Comparison of ENCODE assay signal across 24 cellular contexts in genomic region chr11:70167723-70168404, GRCh38. TPM values are rescaled to one million over a fixed set of nuclear protein-coding genes. Genes with fewer than 3 reads are reported as not detected.
DNase-seq lines count a peak whose midpoint lies in the region; ATAC-seq, FAIRE-seq and TF ChIP-seq lines count a peak whose summit lies in the region.
"Had no signal": no experiment of that assay in that cellular context is flagged by ENCODE, and none has a peak within 500 bp of the region (broad histone marks: within the 10 kb centered on the region; RNA-seq: fewer than 3 reads in every experiment).

No MANE protein-coding gene starts in this region.

- H2AK5ac ChIP-seq in IMR-90 (ENCODE audit: low read depth, low read length) (no peak overlapping the region), H1 (ENCODE audit: low read depth, low read length) (no peak overlapping the region), neuronal stem cell (ENCODE audit: low read depth, low read length) (peak overlapping the region; percentile 71)

- H2AFZ ChIP-seq in GM23338: no peak overlapping the region
- H2AFZ ChIP-seq in IMR-90 (replicated peaks; ENCODE audit: low read length, poor library complexity): no peak overlapping the region
- H2AFZ ChIP-seq in H1 (ENCODE audit: low read length): no peak overlapping the region
- H2AFZ ChIP-seq in neuronal stem cell (ENCODE audit: low read length): no peak overlapping the region

- H2BK5ac ChIP-seq in IMR-90 (ENCODE audit: low read depth, low read length, poor library complexity, severe bottlenecking): no peak overlapping the region
- no peak overlapping the region for H2BK5ac ChIP-seq in H1 (ENCODE audit: low read depth, low read length)
- H2BK5ac ChIP-seq in neuronal stem cell (ENCODE audit: low read length): peak overlapping the region; percentile 6

- peaks cover 9% of the 10 kb centered on the region for H3K27me3 Mint-ChIP-seq in GM23338 (ENCODE audit: insufficient read depth, low read depth, poor library complexity)

- FAIRE-seq in H1 (lab: Jason Lieb, UNC): no peak
- FAIRE-seq: A204.1, D721Med, RCC 7860 had no signal

- no peaks in the 10 kb centered on the region for H3K79me1 ChIP-seq in IMR-90 (ENCODE audit: low read depth in 1 of 2, low read length in 2 of 2)
- H3K79me1 ChIP-seq in H1 (ENCODE audit: low read depth, low read length): no peaks in the 10 kb centered on the region
- no peaks in the 10 kb centered on the region for H3K79me1 ChIP-seq in neuronal stem cell (ENCODE audit: low read depth, low read length)

- no peak overlapping the region for H3K4me2 ChIP-seq in GM23338
- no peak overlapping the region for H3K4me2 ChIP-seq in IMR-90 (ENCODE audit: low read depth, low read length)
- no peak overlapping the region for H3K4me2 ChIP-seq in H1 (ENCODE audit: insufficient read depth in 1 of 2, low read depth in 2 of 2, low read length in 2 of 2)
- no peak overlapping the region for H3K4me2 ChIP-seq in neuronal stem cell (ENCODE audit: insufficient read depth, low read length, poor library complexity, severe bottlenecking)

- no peak for TF ChIP-seq EP300 in H1 (IDR thresholded peaks at IDR 0.05; ENCODE audit: borderline replicate concordance in 1 of 2, low read depth in 2 of 2, low read length in 2 of 2)

- H3K4me1 ChIP-seq in GM23338 (ENCODE audit: insufficient read depth) (no peaks in the 10 kb centered on the region), IMR-90 (ENCODE audit: control insufficient read depth, insufficient read depth, low read length) (no peaks in the 10 kb centered on the region), H1 (replicated peaks in 1 of 4; ENCODE audit: control insufficient read depth in 3 of 4, insufficient read depth in 4 of 4, low read length in 3 of 4) (peaks cover 0 to 2% (median 0%) of the 10 kb centered on the region in 4 experiments; a peak in 2 of 7 replicates), neuronal stem cell (ENCODE audit: control insufficient read depth in 2 of 2, insufficient read depth in 1 of 2, low read depth in 1 of 2, low read length in 2 of 2) (peaks cover 0 to 6% of the 10 kb centered on the region in 2 donors)

- H4K5ac ChIP-seq in IMR-90 (ENCODE audit: low read depth, low read length) (no peak overlapping the region), H1 (ENCODE audit: insufficient read length, low read depth, low read length) (no peak overlapping the region)

- H3K9me1 ChIP-seq in IMR-90 (ENCODE audit: insufficient read depth, low read length): no peaks in the 10 kb centered on the region

- TF ChIP-seq POLR2A in IMR-90 (IDR thresholded peaks at IDR 0.05; ENCODE audit: low read depth, low read length): no peak
- TF ChIP-seq POLR2A in H1 (IDR thresholded peaks at IDR 0.05; ENCODE audit: control extremely low read depth in 1 of 2, low read depth in 2 of 2, low read length in 2 of 2): no peak

- intact Hi-C loops in IMR-90 (cut with micrococcal nuclease): no loop called here

- H2AK9ac ChIP-seq in IMR-90 (replicated peaks; ENCODE audit: low read depth, low read length, poor library complexity): peak overlapping the region; percentile 28

- ATAC-seq in GM23338: peak; percentile 27; the same call in 1 of the 3 replicates
- no peak for ATAC-seq in IMR-90 (ENCODE audit: low read depth)
- ATAC-seq in stimulated activated naive CD8-positive, alpha-beta T cell treated with anti-CD3 and anti-CD28 coated beads, Interleukin-15, Interleukin-2, amounts not matched to agents 100 U/mL and 50 U/mL, for 24 hours: no peak
- ATAC-seq: Right ventricle myocardium inferior had no signal

- CTCF ChIA-PET in IMR-90 (lab: Yijun Ruan, JAX): no interaction called here
- CTCF ChIA-PET in H1 (lab: Charles Lee; ENCODE audit: partially characterized antibody): interaction anchor here (0.5 to 10.5 kb wide), 11 partner anchors 10 to 240 kb away, joined by 3 to 78 read pairs (median 5); no protein-coding TSS in a partner anchor

- H2BK12ac ChIP-seq in H1 (ENCODE audit: low read depth, low read length) (no peak overlapping the region), neuronal stem cell (ENCODE audit: low read length) (no peak overlapping the region)

- H3K23ac ChIP-seq in IMR-90 (ENCODE audit: low read depth, low read length) (no peak overlapping the region), H1 (ENCODE audit: insufficient read length) (no peak overlapping the region), neuronal stem cell (ENCODE audit: low read depth, low read length, poor library complexity) (peak overlapping the region; percentile 95)

- H3F3A ChIP-seq in GM23338 (replicated peaks; ENCODE audit: low read depth): no peaks in the 10 kb centered on the region

- POLR2A ChIA-PET in IMR-90 (lab: Charles Lee; ENCODE audit: unreplicated experiment): no interaction called here
- POLR2A ChIA-PET in H1 (lab: Charles Lee; ENCODE audit: partially characterized antibody): no interaction called here

- H3K56ac ChIP-seq in IMR-90 (ENCODE audit: extremely low read depth, insufficient read depth, low read length) (no peak overlapping the region), H1 (replicated peaks; ENCODE audit: insufficient read length, low read depth, low read length) (no peak overlapping the region)

- BruUV-seq in IMR-90 (replicated peaks; lab: Mats Ljungman, UMichigan): no TSS peak

- H4K8ac ChIP-seq in IMR-90 (ENCODE audit: low read depth in 2 of 2, low read length in 2 of 2) (no peak overlapping the region), H1 (ENCODE audit: extremely low read depth, insufficient read depth, low read length) (no peak overlapping the region; the same call in 1 of the 2 replicates), neuronal stem cell (ENCODE audit: low read depth, low read length) (no peak overlapping the region)

- H4K20me1 ChIP-seq in GM23338 (replicated peaks; ENCODE audit: insufficient read depth) (no peaks in the 10 kb centered on the region), IMR-90 (ENCODE audit: insufficient read depth, low read length) (no peaks in the 10 kb centered on the region), H1 (replicated peaks in 1 of 2; ENCODE audit: control insufficient read depth in 1 of 2, insufficient read depth in 2 of 2, low read length in 2 of 2) (no peaks in the 10 kb centered on the region)

- H3K79me2 ChIP-seq in GM23338 (replicated peaks; ENCODE audit: insufficient read depth): no peaks in the 10 kb centered on the region
- H3K79me2 ChIP-seq in H1 (ENCODE audit: control insufficient read depth in 1 of 2, insufficient read depth in 2 of 2, low read length in 2 of 2): no peaks in the 10 kb centered on the region

- TF ChIP-seq RAD21 in IMR-90 (IDR thresholded peaks at IDR 0.05; ENCODE audit: low read length): no peak
- no peak; a peak in 1 of 4 replicates for TF ChIP-seq RAD21 in H1 (IDR thresholded peaks at IDR 0.05 in 1 of 2, conservative IDR thresholded peaks at IDR 0.05 in 1 of 2; ENCODE audit: low read depth in 2 of 2, low read length in 2 of 2)

- H3K36me3 ChIP-seq in GM23338 (ENCODE audit: insufficient read depth): no peaks in the 10 kb centered on the region
- H3K36me3 ChIP-seq in IMR-90 (ENCODE audit: control insufficient read depth, insufficient read depth, low read length): peaks cover 24% of the 10 kb centered on the region; the same call in 1 of the 2 replicates
- no peaks in the 10 kb centered on the region for H3K36me3 ChIP-seq in H1 (ENCODE audit: control insufficient read depth in 2 of 4, insufficient read depth in 4 of 4, low read length in 3 of 4)
- H3K36me3 ChIP-seq in neuronal stem cell (replicated peaks in 1 of 2; ENCODE audit: control insufficient read depth in 2 of 2, insufficient read depth in 2 of 2, low read length in 2 of 2): no peaks in the 10 kb centered on the region

- H3K14ac ChIP-seq in IMR-90 (replicated peaks; ENCODE audit: low read depth, low read length) (no peak overlapping the region), H1 (ENCODE audit: insufficient read length) (no peak overlapping the region), neuronal stem cell (ENCODE audit: low read length) (peak overlapping the region; percentile 47)

- H3K27me3 ChIP-seq in GM23338 (ENCODE audit: insufficient read depth) (no peaks in the 10 kb centered on the region), IMR-90 (ENCODE audit: control insufficient read depth, insufficient read depth, low read length) (no peaks in the 10 kb centered on the region), H1 (replicated peaks in 1 of 4; ENCODE audit: control insufficient read depth in 3 of 4, extremely low read depth in 1 of 4, insufficient read depth in 3 of 4, low read length in 3 of 4) (no peaks in the 10 kb centered on the region; a peak in 1 of 7 replicates), neuronal stem cell (ENCODE audit: control insufficient read depth in 3 of 3, insufficient read depth in 3 of 3, low read depth in 1 of 3, low read length in 3 of 3) (peaks cover 0 to 10% (median 0%) of the 10 kb centered on the region in 3 experiments)

- no peak for DNase-seq in GM23338 (ENCODE audit: low spot score)
- no peak for DNase-seq in IMR-90
- DNase-seq in H1 (ENCODE audit: low read depth in 1 of 2, low spot score in 2 of 2): no peak
- DNase-seq in neuronal stem cell (ENCODE audit: low spot score): no peak
- DNase-seq in islet precursor cell: no peak
- DNase-seq in NCI-H748 (lab: John Stamatoyannopoulos, UW; ENCODE audit: unreplicated experiment): no peak
- no peak for DNase-seq in stimulated activated naive CD8-positive, alpha-beta T cell treated with anti-CD3 and anti-CD28 coated beads, Interleukin-15, Interleukin-2, amounts not matched to agents 100 U/mL and 50 U/mL, for 24 hours
- DNase-seq: EL, GF-D8, GOT3, HFFc6, KG1, NCI-H1105, NCI-H146, NCI-H2029 treated with DMSO at 0.1 percent for 48 hours, NCI-H345, NCI-H524 had no signal

- no peak overlapping the region for H3K27ac Mint-ChIP-seq in GM23338
- H3K27ac Mint-ChIP-seq: B cell, HFFc6 had no signal

- H3K18ac ChIP-seq in IMR-90 (ENCODE audit: low read depth, low read length) (no peak overlapping the region), H1 (ENCODE audit: extremely low read depth, low read length) (no peak overlapping the region), neuronal stem cell (ENCODE audit: low read length) (peak overlapping the region; percentile 71)

- no peak overlapping the region for H2BK20ac ChIP-seq in IMR-90 (ENCODE audit: low read depth, low read length)
- no peak overlapping the region for H2BK20ac ChIP-seq in H1 (ENCODE audit: low read length)

- no peaks in the 10 kb centered on the region for H3K9me2 ChIP-seq in GM23338 (ENCODE audit: insufficient read depth)

- no peak overlapping the region for H2BK15ac ChIP-seq in IMR-90 (ENCODE audit: low read depth, low read length)
- H2BK15ac ChIP-seq in H1 (ENCODE audit: low read length): no peak overlapping the region
- H2BK15ac ChIP-seq in neuronal stem cell (ENCODE audit: low read length): peak overlapping the region; percentile 62

- H3K4me1 Mint-ChIP-seq in GM23338: no peaks in the 10 kb centered on the region; the same call in 2 of the 3 replicates
- H3K4me1 Mint-ChIP-seq: B cell, CD14-positive monocyte had no signal

- no peaks in the 10 kb centered on the region for H3K23me2 ChIP-seq in H1 (ENCODE audit: low read depth, low read length)

- H3K27ac ChIP-seq in GM23338 (ENCODE audit: low read depth): no peak overlapping the region
- no peak overlapping the region for H3K27ac ChIP-seq in IMR-90 (ENCODE audit: insufficient read depth, low read length)
- H3K27ac ChIP-seq in H1 (ENCODE audit: low read depth, low read length): no peak overlapping the region
- no peak overlapping the region for H3K27ac ChIP-seq in neuronal stem cell (replicated peaks; ENCODE audit: low read length)
- H3K27ac ChIP-seq: HL-60 had no signal

- H3K4me3 ChIP-seq in GM23338 (no peak overlapping the region), IMR-90 (ENCODE audit: insufficient read depth, low read depth, low read length) (no peak overlapping the region), H1 (ENCODE audit: extremely low read depth in 1 of 4, insufficient read depth in 2 of 4, low read depth in 3 of 4, low read length in 4 of 4) (no peak overlapping the region), neuronal stem cell (ENCODE audit: low read length in 2 of 2) (no peak overlapping the region)

- in situ Hi-C loops in IMR-90 (cut with MboI; ENCODE audit: low sequenced_read_pairs): no loop called here

- H3K4me3 Mint-ChIP-seq in GM23338: no peak overlapping the region
- H3K4me3 Mint-ChIP-seq: B cell, CD14-positive monocyte, HFFc6 had no signal

- no peak overlapping the region for H4K91ac ChIP-seq in IMR-90 (ENCODE audit: insufficient read depth, low read depth, low read length)
- no peak overlapping the region for H4K91ac ChIP-seq in H1 (replicated peaks; ENCODE audit: insufficient read length, low read length)
- H4K91ac ChIP-seq in neuronal stem cell (ENCODE audit: low read depth, low read length, poor library complexity): peak overlapping the region; percentile 38

- H3K9ac ChIP-seq in IMR-90 (ENCODE audit: low read depth, low read length): no peak overlapping the region
- H3K9ac ChIP-seq in H1 (replicated peaks in 1 of 4; ENCODE audit: extremely low read depth in 1 of 4, low read depth in 3 of 4, low read length in 3 of 4): no peak overlapping the region
- no peak overlapping the region for H3K9ac ChIP-seq in neuronal stem cell (ENCODE audit: low read depth, low read length, poor library complexity)

- H3K36me3 Mint-ChIP-seq in GM23338 (ENCODE audit: low read depth): no peaks in the 10 kb centered on the region
- H3K36me3 Mint-ChIP-seq: CD14-positive monocyte had no signal

- TF ChIP-seq CTCF in GM23338 (conservative IDR thresholded peaks at IDR 0.05; ENCODE audit: low read depth in 2 of 2): no peak
- TF ChIP-seq CTCF in IMR-90 (conservative IDR thresholded peaks at IDR 0.05; ENCODE audit: low read depth, low read length): no peak
- TF ChIP-seq CTCF in H1 (IDR thresholded peaks at IDR 0.05; ENCODE audit: control extremely low read depth in 1 of 3, insufficient read depth in 1 of 3, low read depth in 1 of 3, low read length in 3 of 3): peak in 2 of 3 experiments; percentile 5 to 7; a peak in 1 of 4 replicates

- dilution Hi-C loops in IMR-90 (cut with HindIII; ENCODE audit: low sequenced_read_pairs, unreplicated experiment): loop anchor here (25.0 kb wide), 1 partner anchor 256 kb away; no protein-coding TSS in a partner anchor

- H2BK120ac ChIP-seq in IMR-90 (ENCODE audit: low read depth, low read length) (no peak overlapping the region), H1 (replicated peaks; ENCODE audit: low read depth, low read length) (no peak overlapping the region), neuronal stem cell (ENCODE audit: low read depth, low read length) (no peak overlapping the region)

- 90% methylated on average over 2 of the region's 17 CpGs; no CpG with 5 or more reads in 1 of the 2 experiments for WGBS in IMR-90 (ENCODE audit: extremely low coverage in 2 of 2, insufficient read length in 1 of 2), 2 experiments
- 90% methylated on average over 14 of the region's 17 CpGs; no CpG with 5 or more reads in 1 of the 2 experiments for WGBS in H1 (ENCODE audit: extremely low coverage in 1 of 2, insufficient coverage in 1 of 2, insufficient read length in 1 of 2, insufficient replicate concordance in 2 of 2, low coverage in 1 of 2, low lambda C conversion rate in 2 of 2, missing lambda C conversion rate in 1 of 2), 2 experiments
- WGBS in neuronal stem cell (ENCODE audit: extremely low coverage in 2 of 2, insufficient read length in 2 of 2, insufficient replicate concordance in 1 of 2), 2 donors: no CpG with 5 or more reads among the region's 17 CpGs

- H3K4ac ChIP-seq in IMR-90 (ENCODE audit: low read depth, low read length) (no peak overlapping the region), H1 (replicated peaks; ENCODE audit: insufficient read length, low read depth, low read length) (no peak overlapping the region), neuronal stem cell (ENCODE audit: low read length) (peak overlapping the region; percentile 6)

- H3K9me3 ChIP-seq in IMR-90 (ENCODE audit: control insufficient read depth, insufficient read depth, low read length) (no peaks in the 10 kb centered on the region), H1 (ENCODE audit: insufficient read depth in 2 of 2, low read depth in 1 of 2, low read length in 1 of 2) (no peaks in the 10 kb centered on the region), neuronal stem cell (replicated peaks in 1 of 2; ENCODE audit: control insufficient read depth in 2 of 2, insufficient read depth in 1 of 2, low read depth in 1 of 2, low read length in 2 of 2) (no peaks in the 10 kb centered on the region)

- H3K9me3 Mint-ChIP-seq in GM23338: no peaks in the 10 kb centered on the region
- H3K9me3 Mint-ChIP-seq: HFFc6 had no signal

RNA-seq across cellular contexts. Expression of gene FADD, which starts 35.2 kb away (rescaled TPM):
- total RNA-seq in GM23338 (2014; rRNA removed; shearing (Covaris generic)): 50.6 and 65.8 TPM in 2 replicates
- polyA plus RNA-seq in GM23338 (2016; fragmentation: Nextera tagmentation; extraction: Ambion mirVana) (19.6 and 19.7 TPM in 2 replicates), IMR-90 (2012; rRNA removed) (33.8 and 38.1 TPM in 2 replicates), H1 (2011; rRNA removed) (29.0 and 37.4 TPM in 2 replicates)
- total RNA-seq in IMR-90 (2012; rRNA removed): 44.4 and 47.2 TPM in 2 replicates
- polyA plus RNA-seq in IMR-90 (2012; cell fraction: cytosol; rRNA removed): 27.3 and 43.5 TPM in 2 replicates
- 13.3 and 24.4 TPM in 2 replicates for polyA plus RNA-seq in IMR-90 (2012; cell fraction: nucleus; rRNA removed; ENCODE audit: low replicate concordance)
- 43.8 and 43.9 TPM in 2 replicates for total RNA-seq in H1 (2021; fragmentation: NEBNext Ultra II Directional; extraction: Animal tissue kit (Norgen Biotek cat#: 25700))
- polyA plus RNA-seq in H1 (2011; cell fraction: cytosol; rRNA removed): 40.3 TPM
- 31.3 TPM for polyA plus RNA-seq in H1 (2011; cell fraction: nucleus; rRNA removed)
- 34.2 to 40.6 TPM (median 39.4 TPM) in 4 replicates for polyA plus RNA-seq in H1 (2012, experiment 1 of 2)
- 42.8 TPM for polyA plus RNA-seq in H1 (2012, experiment 2 of 2)
- polyA plus RNA-seq in H1 (2013, experiment 1 of 2): 36.2 TPM
- 35.3 TPM for polyA plus RNA-seq in H1 (2013, experiment 2 of 2)
- polyA minus RNA-seq in H1 (2011; rRNA and poly(A)+ RNA removed): 33.9 and 44.7 TPM in 2 replicates
- 25.3 TPM for polyA minus RNA-seq in H1 (2011; cell fraction: cytosol; rRNA and poly(A)+ RNA removed)
- polyA minus RNA-seq in H1 (2011; cell fraction: nucleus; rRNA and poly(A)+ RNA removed): 22.5 TPM
- polyA plus RNA-seq in neuronal stem cell (2013, experiment 1 of 2): 18.3 TPM
- 18.4 TPM for polyA plus RNA-seq in neuronal stem cell (2013, experiment 2 of 2)

Comparison
In these comparisons a context has a peak if more than half of its experiments do, and no peak if none do; other contexts are left out.
1. CTCF ChIP-seq: peak in H1 (2 of 3); none in GM23338 (0 of 2) and IMR-90 (single experiment).